In genomic region chr7:130205084-130205947, GRCh38 we compare ENCODE assay signal across 8 cellular contexts. TPM values are rescaled to one million over a fixed set of nuclear protein-coding genes. Genes with fewer than 3 reads are reported as not detected.
A peak's percentile ranks its signal among the peaks of the same experiment; 100 is the strongest.
DNase-seq lines count a peak whose midpoint lies in the region; ATAC-seq and TF ChIP-seq lines count a peak whose summit lies in the region.

Gene TMEM209 (minus strand): TSS chr7:130205406. CDS start chr7:130205375, 31 bp downstream.

- BruUV-seq in PC-9 (replicated peaks; lab: Mats Ljungman, UMichigan) = TSS peak; percentile 99

- peaks cover 23% of the 10 kb centered on the region for H3K4me1 ChIP-seq in PC-9 (replicated peaks; ENCODE audit: insufficient read depth)

- H3K79me2 ChIP-seq in PC-9 (ENCODE audit: low read depth) = peaks cover 15% of the 10 kb centered on the region

- H3K4me3 ChIP-seq in Jurkat, Clone E6-1 (ENCODE audit: low read length) = peak within 1 kb of the TSS; percentile 100
- H3K4me3 ChIP-seq in PC-9 (peak within 1 kb of the TSS; percentile 63), epithelial cell of proximal tubule (ENCODE audit: low read depth, low read length) (peak within 1 kb of the TSS; percentile 95)

- H2AFZ ChIP-seq in PC-9 = peak within 1 kb of the TSS; percentile 85

- intact Hi-C loops in PC-9 (cut with micrococcal nuclease; ENCODE audit: unreplicated experiment) = loop anchor here (1.0 to 2.0 kb wide), 4 partner anchors 135 to 284 kb away; partner anchors contain the start of genes CEP41 and KLHDC10

- H3K4me2 ChIP-seq in PC-9 = peak within 1 kb of the TSS; percentile 63

- H3K27ac ChIP-seq in PC-9 = peak within 1 kb of the TSS; percentile 84

- TF ChIP-seq CTCF in PC-9 (conservative IDR thresholded peaks at IDR 0.05) (no peak), epithelial cell of proximal tubule (conservative IDR thresholded peaks at IDR 0.05; ENCODE audit: low read depth, low read length) (no peak)

- POLR2A ChIA-PET in PC-9 (lab: Charles Lee; ENCODE audit: unreplicated experiment) = interaction anchor here (0.5 to 1.2 kb wide), 18 partner anchors 23 to 752 kb away, joined by 3 to 17 read pairs (median 4); partner anchors contain the start of genes CEP41 and CPA4

- DNase-seq in DMS153 (lab: John Stamatoyannopoulos, UW) (peak; percentile 96), PC-9 (peak; percentile 95 to 98), epithelial cell of proximal tubule (ENCODE audit: low read depth) (peak; percentile 72), mucosa of gallbladder (ENCODE audit: low spot score) (peak; percentile 96)
- DNase-seq in Jurkat, Clone E6-1 (ENCODE audit: low read depth, low spot score) = peak; percentile 96
- peak; percentile 89 for DNase-seq in activated T-cell treated with anti-CD3 and anti-CD28 coated beads, Interleukin-2, amount 50 U/mL, for 1 hour
- peak; percentile 84 to 89 for DNase-seq in stimulated activated CD8-positive, alpha-beta memory T cell treated with anti-CD3 and anti-CD28 coated beads, Interleukin-4, amount 100 ng/mL, for 4 hours (ENCODE audit: low read depth in 2 of 2, low spot score in 1 of 2)

- no peaks in the 10 kb centered on the region; the same call in 1 of the 2 replicates for H4K20me1 ChIP-seq in PC-9 (ENCODE audit: insufficient read depth)

- no peaks in the 10 kb centered on the region for H3K9me2 ChIP-seq in PC-9 (ENCODE audit: insufficient read depth)

- H3K27me3 ChIP-seq in PC-9 (ENCODE audit: insufficient read depth, low read depth) = no peaks in the 10 kb centered on the region

- ATAC-seq in GM21619 (IDR thresholded peaks at IDR 0.05; ENCODE audit: unreplicated experiment) = peak; percentile 97

- H3K36me3 ChIP-seq in PC-9 (ENCODE audit: low read depth) = peaks cover 26% of the 10 kb centered on the region

- H3F3A ChIP-seq in PC-9 (ENCODE audit: insufficient read depth, low read depth) = peaks cover 33% of the 10 kb centered on the region

- CTCF ChIA-PET in PC-9 (lab: Charles Lee) = interaction anchor here (1.0 kb wide), 1 partner anchor 553 kb away, joined by 3 read pairs; no protein-coding TSS in a partner anchor

- H3K9me3 ChIP-seq in PC-9 (ENCODE audit: insufficient read depth, low read depth) = no peaks in the 10 kb centered on the region

RNA-seq across cellular contexts. Expression of gene TMEM209, which starts in this region (rescaled TPM):
- polyA plus RNA-seq in Jurkat, Clone E6-1 (2012; ENCODE audit: insufficient read depth, insufficient read length) = 21.8 TPM
- total RNA-seq in PC-9 (2021) = 20.0 and 30.8 TPM in 2 replicates
- total RNA-seq in epithelial cell of proximal tubule = 9.3 and 12.2 TPM in 2 replicates
- total RNA-seq in mucosa of gallbladder = 18.9 TPM

Comparison
In these comparisons a context has a peak if more than half of its experiments do, and no peak if none do; other contexts are left out.
1. Peak in every context shown above with its lines: DNase-seq, ATAC-seq, H3K4me3 ChIP-seq and H3K27ac ChIP-seq.